17 cellular contexts compared by ENCODE assay signal in genomic region chr2:128325665-128326181, GRCh38. TPM values are rescaled to one million over a fixed set of nuclear protein-coding genes. Genes with fewer than 3 reads are reported as not detected.
DNase-seq lines count a peak whose midpoint lies in the region; ATAC-seq and TF ChIP-seq lines count a peak whose summit lies in the region.
"Had no signal": no experiment of that assay in that cellular context is flagged by ENCODE, and none has a peak within 500 bp of the region (broad histone marks: within the 10 kb centered on the region; RNA-seq: fewer than 3 reads in every experiment).

No MANE protein-coding gene starts in this region.

- TF ChIP-seq CTCF in Peyer's patch (IDR thresholded peaks at IDR 0.05), result no peak
- TF ChIP-seq CTCF in heart right ventricle (IDR thresholded peaks at IDR 0.05), result peak in 3 of 9 donors; percentile 31 to 36 (median 33)
- TF ChIP-seq CTCF in parathyroid adenoma (IDR thresholded peaks at IDR 0.05), result no peak
- no peak for TF ChIP-seq CTCF in foreskin keratinocyte (conservative IDR thresholded peaks at IDR 0.05)

- no peaks in the 10 kb centered on the region for H3K36me3 ChIP-seq in Peyer's patch
- no peaks in the 10 kb centered on the region for H3K36me3 ChIP-seq in heart right ventricle
- no peaks in the 10 kb centered on the region for H3K36me3 ChIP-seq in parathyroid adenoma (ENCODE audit: control insufficient read depth, insufficient read depth, low read length)

- H3K79me2 ChIP-seq in parathyroid adenoma, result no peaks in the 10 kb centered on the region

- ATAC-seq in heart right ventricle (peak; percentile 28 to 82 (median 70)), foreskin keratinocyte (no peak)
- ATAC-seq in activated CD4-positive, CD25-positive, alpha-beta regulatory T cell treated with anti-CD3 and anti-CD28 coated beads, Interleukin-2, amount 50 U/mL, for 24 hours, result no peak
- ATAC-seq: PC-3 had no signal

- H3K9me3 ChIP-seq in Peyer's patch, result no peaks in the 10 kb centered on the region
- H3K9me3 ChIP-seq in heart right ventricle, result no peaks in the 10 kb centered on the region
- H3K9me3 ChIP-seq in parathyroid adenoma (ENCODE audit: control insufficient read depth, low read length), result no peaks in the 10 kb centered on the region

- TF ChIP-seq POLR2A in Peyer's patch (IDR thresholded peaks at IDR 0.05), result no peak

- H3K4me3 ChIP-seq in Peyer's patch (no peak overlapping the region), heart right ventricle (no peak overlapping the region), parathyroid adenoma (ENCODE audit: low read depth, low read length) (no peak overlapping the region)
- H3K4me3 ChIP-seq: skin epidermis had no signal

- intact Hi-C loops in heart right ventricle (cut with DNase I), result loop anchor here (5.0 to 10.0 kb wide), 10 partner anchors 119 to 1599 kb away; no protein-coding TSS in a partner anchor

- no peak overlapping the region for H3K4me2 ChIP-seq in parathyroid adenoma (ENCODE audit: low read length)

- peak overlapping the region; percentile 57 for H2AFZ ChIP-seq in parathyroid adenoma

- H3K27ac ChIP-seq in Peyer's patch, result peak overlapping the region in 1 of 4 donors; percentile 12
- H3K27ac ChIP-seq in heart right ventricle, result peak overlapping the region in 6 of 10 donors; percentile 4 to 66 (median 45)
- H3K27ac ChIP-seq in parathyroid adenoma, result no peak overlapping the region
- H3K27ac ChIP-seq in foreskin keratinocyte, result no peak overlapping the region

- DNase-seq in AG20443 (ENCODE audit: low spot score) (peak; percentile 20), Peyer's patch (peak in 2 of 3 donors; percentile 10 to 43), heart right ventricle (peak in 1 of 2 donors; percentile 60), foreskin keratinocyte (no peak), HuH-7.5 (ENCODE audit: low spot score) (no peak), hepatic stellate cell (ENCODE audit: low spot score) (no peak)
- DNase-seq: activated CD4-positive, CD25-positive, alpha-beta regulatory T cell; activated naive CD8-positive, alpha-beta T cell treated with anti-CD3 and anti-CD28 coated beads, Interleukin-2, amount 10 ng/mL, durations not matched to agents 7 days and 5 days; activated T-cell treated with anti-CD3 and anti-CD28 coated beads for 4 hours; H9; naive B cell; NCI-H1105 treated with DMSO at 0.1 percent for 48 hours; NCI-H446; PC-3 had no signal

- no peak overlapping the region for H3K9ac ChIP-seq in parathyroid adenoma

- WGBS in heart right ventricle, 2 donors, result 51 to 57% methylated on average over 12 of the region's 12 CpGs

- H3K27me3 ChIP-seq in Peyer's patch (no peaks in the 10 kb centered on the region), heart right ventricle (no peaks in the 10 kb centered on the region), parathyroid adenoma (ENCODE audit: control insufficient read depth, insufficient read depth, low read length) (no peaks in the 10 kb centered on the region), foreskin keratinocyte (no peaks in the 10 kb centered on the region)

- H3K4me1 ChIP-seq in Peyer's patch (peaks cover 0 to 9% (median 4%) of the 10 kb centered on the region in 4 donors), heart right ventricle (peaks cover 0 to 29% (median 12%) of the 10 kb centered on the region in 9 donors), parathyroid adenoma (peaks cover 4% of the 10 kb centered on the region), foreskin keratinocyte (no peaks in the 10 kb centered on the region)

RNA-seq across cellular contexts. Expression of gene HS6ST1, which starts 7.1 kb away (rescaled TPM):
- total RNA-seq in Peyer's patch (10 to 100 TPM; 16.5 to 52.0 (median 40.2) TPM), heart right ventricle (10 to 100 TPM; 14.6 to 51.6 (median 19.0) TPM), foreskin keratinocyte (26.6 and 31.3 TPM in 2 replicates)
- polyA plus RNA-seq in heart right ventricle (10 to 100 TPM; 10.5 to 13.6 TPM), foreskin keratinocyte (15.8 and 17.9 TPM in 2 replicates)

Comparison
In these comparisons a context has a peak if more than half of its experiments do, and no peak if none do; other contexts are left out.
1. DNase-seq: peak in AG20443 (single experiment) and Peyer's patch (2 of 3); none in foreskin keratinocyte (0 of 2), HuH-7.5 (single experiment) and hepatic stellate cell (single experiment).
2. H3K27ac ChIP-seq: peak in heart right ventricle (6 of 10); none in parathyroid adenoma (single experiment) and foreskin keratinocyte (single experiment).
3. ATAC-seq: peak in heart right ventricle (8 of 8); none in activated CD4-positive, CD25-positive, alpha-beta regulatory T cell treated with anti-CD3 and anti-CD28 coated beads, Interleukin-2, amount 50 U/mL, for 24 hours (0 of 2) and foreskin keratinocyte (single experiment).